8 cellular contexts compared by ENCODE assay signal in the genomic region with DNA sequence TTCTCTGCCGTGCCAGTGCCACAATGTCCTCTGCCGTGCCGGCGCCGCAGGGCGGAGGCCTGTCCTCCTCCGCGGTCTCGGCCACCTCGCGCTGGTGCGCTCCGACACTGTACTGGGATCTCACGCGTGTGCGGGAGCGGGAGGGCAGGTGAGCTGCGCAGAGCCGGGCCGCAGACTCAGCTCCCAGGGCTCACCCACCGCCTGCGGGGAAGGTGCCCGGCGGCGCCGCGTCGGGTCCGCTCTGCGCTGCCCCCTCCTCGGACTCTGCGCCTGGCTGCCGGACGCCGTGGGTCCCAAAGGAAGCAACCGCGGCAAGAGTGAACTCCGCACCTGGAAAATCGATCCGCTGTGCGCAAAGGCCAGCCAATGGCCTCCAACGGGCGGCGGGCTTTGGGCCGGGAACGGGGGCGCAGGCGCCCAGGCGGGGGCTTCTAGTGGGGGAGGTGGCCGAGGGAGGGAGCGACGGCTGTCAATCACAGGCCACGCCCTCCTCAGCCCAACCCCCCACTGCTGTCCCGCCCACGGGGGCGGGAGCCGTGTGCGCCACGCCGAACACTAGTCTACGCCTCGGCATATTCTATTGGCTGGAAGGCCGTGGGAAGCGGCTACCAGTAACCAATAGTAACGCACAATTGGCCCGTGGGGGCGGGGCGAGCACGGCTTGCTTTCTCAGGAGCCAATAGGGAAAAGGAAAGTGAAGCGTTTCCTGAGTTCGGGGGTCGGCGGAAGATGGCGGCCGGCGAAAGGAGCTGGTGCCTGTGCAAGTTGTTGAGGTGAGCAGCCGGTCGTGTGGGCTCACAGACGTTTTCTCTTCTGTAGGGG. TPM values are rescaled to one million over a fixed set of nuclear protein-coding genes. Genes with fewer than 3 reads are reported as not detected.
DNase-seq lines count a peak whose midpoint lies in the region; ATAC-seq and TF ChIP-seq lines count a peak whose summit lies in the region.

Gene ALG11, plus strand, starts transcription at position 709 of the 822 bp plus-strand sequence. Its CDS starts 21 bp downstream, at position 730.

- TF ChIP-seq POLR2A in gastroesophageal sphincter (IDR thresholded peaks at IDR 0.05): peak; percentile 50 to 60

- H3K4me3 ChIP-seq in gastroesophageal sphincter: peak within 1 kb of the TSS; percentile 49 to 85

- peak; percentile 95 for DNase-seq in GF-D8 (lab: John Stamatoyannopoulos, UW)
- DNase-seq in HEK293T (ENCODE audit: extremely low spot score): peak; percentile 96
- DNase-seq in MV-4-11 (lab: John Stamatoyannopoulos, UW): peak; percentile 97
- peak; percentile 99 for DNase-seq in SK-MEL-5 (ENCODE audit: low read depth, low spot score)
- DNase-seq in activated naive CD4-positive, alpha-beta T cell treated with Interleukin-2 at 50 U/mL for 16 hours: peak; percentile 100
- peak; percentile 89 for DNase-seq in non-pigmented ciliary epithelial cell (ENCODE audit: low read depth)
- peak; percentile 100 for DNase-seq in superior temporal gyrus (ENCODE audit: extremely low spot score)

- TF ChIP-seq EP300 in gastroesophageal sphincter (IDR thresholded peaks at IDR 0.05): no peak

- peak; percentile 100 for ATAC-seq in gastroesophageal sphincter

- POLR2A ChIA-PET in HEK293T (lab: Yijun Ruan, JAX): interaction anchor here (1.1 kb wide), 1 partner anchor 182 kb away, joined by 5 read pairs; no protein-coding TSS in a partner anchor

- H3K9me3 ChIP-seq in gastroesophageal sphincter: no peaks in the 10 kb centered on the region

- H3K36me3 ChIP-seq in gastroesophageal sphincter: peaks cover 0 to 17% of the 10 kb centered on the region in 2 donors

- peak within 1 kb of the TSS; percentile 21 to 87 (median 82) for H3K27ac ChIP-seq in gastroesophageal sphincter

- in situ Hi-C loops in SK-MEL-5 (cut with HindIII; ENCODE audit: low pct_unique_long_range_greater_than_20kb, low sequenced_read_pairs): no loop called here

- no peaks in the 10 kb centered on the region for H3K27me3 ChIP-seq in gastroesophageal sphincter

- H3K4me1 ChIP-seq in gastroesophageal sphincter: peaks cover 3 to 40% (median 11%) of the 10 kb centered on the region in 3 donors

- WGBS in gastroesophageal sphincter (ENCODE audit: low coverage in 1 of 2), 2 donors: 0% methylated on average over 8 to 11 of the region's 79 CpGs

- peak in 1 of 4 experiments; percentile 15 for TF ChIP-seq CTCF in gastroesophageal sphincter (IDR thresholded peaks at IDR 0.05)

- CTCF ChIA-PET in HEK293T (lab: Yijun Ruan, JAX): interaction anchor here (0.6 to 1.1 kb wide), 2 partner anchors 8 to 73 kb away, joined by 3 read pairs; no protein-coding TSS in a partner anchor

TF ChIP-seq in HEK293T, 16 proteins besides CTCF, POLR2A, EP300 and RAD21:
- no peak; the same call in 1 of the 2 replicates for TF ChIP-seq ELF4 (IDR thresholded peaks at IDR 0.05)
- TF ChIP-seq, protein P1, sequence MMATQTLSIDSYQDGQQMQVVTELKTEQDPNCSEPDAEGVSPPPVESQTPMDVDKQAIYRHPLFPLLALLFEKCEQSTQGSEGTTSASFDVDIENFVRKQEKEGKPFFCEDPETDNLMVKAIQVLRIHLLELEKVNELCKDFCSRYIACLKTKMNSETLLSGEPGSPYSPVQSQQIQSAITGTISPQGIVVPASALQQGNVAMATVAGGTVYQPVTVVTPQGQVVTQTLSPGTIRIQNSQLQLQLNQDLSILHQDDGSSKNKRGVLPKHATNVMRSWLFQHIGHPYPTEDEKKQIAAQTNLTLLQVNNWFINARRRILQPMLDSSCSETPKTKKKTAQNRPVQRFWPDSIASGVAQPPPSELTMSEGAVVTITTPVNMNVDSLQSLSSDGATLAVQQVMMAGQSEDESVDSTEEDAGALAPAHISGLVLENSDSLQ (IDR thresholded peaks at IDR 0.05): peak; percentile 99
- peak; percentile 43 for TF ChIP-seq L3MBTL2 (conservative IDR thresholded peaks at IDR 0.05)
- TF ChIP-seq FOXM1 (IDR thresholded peaks at IDR 0.05; ENCODE audit: borderline replicate concordance): peak; percentile 65; the same call in 1 of the 2 replicates
- TF ChIP-seq SP1 (IDR thresholded peaks at IDR 0.05): peak; percentile 74
- no peak for TF ChIP-seq FOXA1 (IDR thresholded peaks at IDR 0.05)
- no peak for TF ChIP-seq ARNT (IDR thresholded peaks at IDR 0.05)

RNA-seq across cellular contexts. Expression of gene ALG11, which starts in this region (rescaled TPM):
- 18.6 and 21.3 TPM in 2 replicates for total RNA-seq in SK-MEL-5 (2014; rRNA removed; shearing (Covaris generic))
- 22.4 TPM in 2 replicates for polyA plus RNA-seq in SK-MEL-5 (2015; cell fraction: cytosol; rRNA removed)
- 17.0 and 23.0 TPM in 2 replicates for polyA plus RNA-seq in SK-MEL-5 (2015; cell fraction: nucleus; rRNA removed)
- 10 to 100 TPM; 15.2 to 21.9 (median 19.6) TPM for total RNA-seq in gastroesophageal sphincter

Comparison
In these comparisons a context has a peak if more than half of its experiments do, and no peak if none do; other contexts are left out.
1. Peak in every context shown above with its lines: DNase-seq, ATAC-seq, H3K4me3 ChIP-seq and H3K27ac ChIP-seq.